8 cellular contexts compared by ENCODE assay signal in the genomic region with DNA sequence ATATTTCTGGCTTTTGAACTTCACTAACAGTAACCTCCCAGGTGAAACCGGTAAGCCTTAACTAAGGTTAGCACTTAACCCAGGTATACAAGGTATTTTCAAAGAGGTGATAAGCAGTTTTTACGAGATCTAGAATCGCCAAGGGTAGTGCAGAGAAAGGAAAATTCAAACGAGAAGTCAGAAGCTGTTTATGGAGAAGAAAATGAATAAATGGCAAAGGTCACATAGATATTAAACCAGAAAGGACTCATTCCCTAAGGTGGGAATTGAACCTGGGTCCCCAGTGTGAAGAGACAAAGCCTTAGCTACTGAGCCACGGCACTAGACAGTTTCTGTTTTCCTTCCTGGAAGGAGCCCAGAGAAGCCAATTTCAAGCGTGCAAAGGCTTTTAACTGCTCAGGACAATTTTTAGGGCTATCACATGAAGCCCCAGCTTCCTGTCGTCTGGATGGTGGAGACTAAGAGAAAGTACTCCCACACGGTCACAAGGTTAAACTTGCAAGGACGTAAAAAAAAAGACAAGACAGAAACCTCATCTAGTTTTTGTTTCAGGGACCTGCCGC. TPM values are rescaled to one million over a fixed set of nuclear protein-coding genes. Genes with fewer than 3 reads are reported as not detected.
A peak's percentile ranks its signal among the peaks of the same experiment; 100 is the strongest.
DNase-seq lines count a peak whose midpoint lies in the region; ATAC-seq and TF ChIP-seq lines count a peak whose summit lies in the region.

No MANE protein-coding gene starts in this region.

- POLR2A ChIA-PET in SK-N-SH (lab: Yijun Ruan, JAX): no interaction called here

- H3K9ac ChIP-seq in SK-N-SH: no peak overlapping the region

- no peak for TF ChIP-seq RAD21 in SK-N-SH (IDR thresholded peaks at IDR 0.05; ENCODE audit: low read length)

- no peaks in the 10 kb centered on the region for H3K27me3 Mint-ChIP-seq in stimulated activated naive CD8-positive, alpha-beta T cell treated with anti-CD3 and anti-CD28 coated beads, Interleukin-15, amount 100 ng/mL, for 72 hours

- peak; percentile 23 to 30 for ATAC-seq in activated CD4-positive, CD25-positive, alpha-beta regulatory T cell treated with anti-CD3 and anti-CD28 coated beads, Interleukin-2, amount 50 U/mL, for 24 hours
- ATAC-seq in stimulated activated naive CD8-positive, alpha-beta T cell treated with anti-CD3 and anti-CD28 coated beads, Interleukin-15, amount 100 ng/mL, for 72 hours: peak; percentile 63
- ATAC-seq in HG02571 (IDR thresholded peaks at IDR 0.05; ENCODE audit: unreplicated experiment): no peak

- CTCF ChIA-PET in SK-N-SH (lab: Yijun Ruan, JAX): no interaction called here

- no peaks in the 10 kb centered on the region for H3K27me3 ChIP-seq in SK-N-SH (ENCODE audit: insufficient read depth)

- TF ChIP-seq CTCF in SK-N-SH (IDR thresholded peaks at IDR 0.05): no peak

- peak overlapping the region; percentile 50 to 74 for H3K4me3 Mint-ChIP-seq in stimulated activated naive CD8-positive, alpha-beta T cell treated with anti-CD3 and anti-CD28 coated beads, Interleukin-15, amount 100 ng/mL, for 72 hours

- H3K4me3 ChIP-seq in SK-N-SH (ENCODE audit: low read depth in 2 of 2, low read length in 1 of 2): no peak overlapping the region

- no peaks in the 10 kb centered on the region for H3K36me3 ChIP-seq in SK-N-SH (replicated peaks in 1 of 2; ENCODE audit: control insufficient read depth in 1 of 2, insufficient read depth in 2 of 2, low read length in 1 of 2)

- WGBS in SK-N-SH (ENCODE audit: low lambda C conversion rate): 73% methylated on average over 10 of the region's 10 CpGs

- no peaks in the 10 kb centered on the region for H4K20me1 ChIP-seq in SK-N-SH (ENCODE audit: insufficient read depth)

- no peak for TF ChIP-seq EP300 in SK-N-SH (IDR thresholded peaks at IDR 0.05; ENCODE audit: borderline replicate concordance in 1 of 2, low read depth in 1 of 2, low read length in 1 of 2)

- no peaks in the 10 kb centered on the region for H3K9me3 Mint-ChIP-seq in stimulated activated naive CD8-positive, alpha-beta T cell treated with anti-CD3 and anti-CD28 coated beads, Interleukin-15, amount 100 ng/mL, for 72 hours

- peak overlapping the region; percentile 90 for H3K27ac Mint-ChIP-seq in stimulated activated naive CD8-positive, alpha-beta T cell treated with anti-CD3 and anti-CD28 coated beads, Interleukin-15, amount 100 ng/mL, for 72 hours

- H3K27ac ChIP-seq in SK-N-SH (ENCODE audit: low read depth in 2 of 2, low read length in 1 of 2): no peak overlapping the region

- no peaks in the 10 kb centered on the region for H3K9me2 ChIP-seq in SK-N-SH

- DNase-seq in activated CD4-positive, CD25-positive, alpha-beta regulatory T cell (lab: John Stamatoyannopoulos, UW): no peak
- DNase-seq in activated CD8-positive, alpha-beta memory T cell treated with anti-CD3 and anti-CD28 coated beads for 48 hours (ENCODE audit: low read depth in 2 of 3, low spot score in 2 of 3): peak in 2 of 3 experiments; percentile 43 to 44
- DNase-seq in iris pigment epithelial cell (ENCODE audit: low read depth) (peak; percentile 54), AG08396 (ENCODE audit: low spot score) (no peak), SK-N-SH (no peak)
- peak; percentile 54 to 65 for DNase-seq in stimulated activated naive CD8-positive, alpha-beta T cell treated with anti-CD3 and anti-CD28 coated beads, Interleukin-15, amount 100 ng/mL, for 72 hours

- no peak overlapping the region for H2AFZ ChIP-seq in SK-N-SH (ENCODE audit: low read depth)

- H3K79me2 ChIP-seq in SK-N-SH (ENCODE audit: insufficient read depth): no peaks in the 10 kb centered on the region; the same call in 1 of the 2 replicates

- peaks cover 42% of the 10 kb centered on the region for H3F3A ChIP-seq in SK-N-SH (replicated peaks; ENCODE audit: insufficient read depth)

- no peak overlapping the region for H3K4me2 ChIP-seq in SK-N-SH

- H3K9me3 ChIP-seq in SK-N-SH: no peaks in the 10 kb centered on the region

- peaks cover 32% of the 10 kb centered on the region in 2 experiments for H3K4me1 ChIP-seq in SK-N-SH (ENCODE audit: control insufficient read depth in 1 of 2, insufficient read depth in 2 of 2, low read depth in 1 of 2, low read length in 1 of 2)

- peaks cover 77% of the 10 kb centered on the region for H3K4me1 Mint-ChIP-seq in stimulated activated naive CD8-positive, alpha-beta T cell treated with anti-CD3 and anti-CD28 coated beads, Interleukin-15, amount 100 ng/mL, for 72 hours

TF ChIP-seq in SK-N-SH, 30 proteins besides CTCF, POLR2A, EP300 and RAD21 (continues in another document):
- TF ChIP-seq SIN3A (IDR thresholded peaks at IDR 0.05; ENCODE audit: borderline replicate concordance, low read depth, low read length) (no peak), TCF12 (IDR thresholded peaks at IDR 0.05) (no peak), TEAD4 (IDR thresholded peaks at IDR 0.05; ENCODE audit: borderline replicate concordance, insufficient read depth) (no peak), CHD2 (IDR thresholded peaks at IDR 0.05; ENCODE audit: low read length, partially characterized antibody) (no peak), PBX3 (IDR thresholded peaks at IDR 0.05) (no peak), TAF1 (IDR thresholded peaks at IDR 0.05; ENCODE audit: borderline replicate concordance, low read depth, low read length) (no peak), EZH2phosphoT487 (IDR thresholded peaks at IDR 0.05; ENCODE audit: borderline replicate concordance, low read depth) (no peak), ELF1 (IDR thresholded peaks at IDR 0.05) (no peak), GABPA (IDR thresholded peaks at IDR 0.05; ENCODE audit: low read depth) (no peak), IRF3 (IDR thresholded peaks at IDR 0.05; ENCODE audit: low read depth, low read length) (no peak), RXRA (IDR thresholded peaks at IDR 0.05; ENCODE audit: borderline replicate concordance, low read depth) (no peak)
- TF ChIP-seq, protein P1, sequence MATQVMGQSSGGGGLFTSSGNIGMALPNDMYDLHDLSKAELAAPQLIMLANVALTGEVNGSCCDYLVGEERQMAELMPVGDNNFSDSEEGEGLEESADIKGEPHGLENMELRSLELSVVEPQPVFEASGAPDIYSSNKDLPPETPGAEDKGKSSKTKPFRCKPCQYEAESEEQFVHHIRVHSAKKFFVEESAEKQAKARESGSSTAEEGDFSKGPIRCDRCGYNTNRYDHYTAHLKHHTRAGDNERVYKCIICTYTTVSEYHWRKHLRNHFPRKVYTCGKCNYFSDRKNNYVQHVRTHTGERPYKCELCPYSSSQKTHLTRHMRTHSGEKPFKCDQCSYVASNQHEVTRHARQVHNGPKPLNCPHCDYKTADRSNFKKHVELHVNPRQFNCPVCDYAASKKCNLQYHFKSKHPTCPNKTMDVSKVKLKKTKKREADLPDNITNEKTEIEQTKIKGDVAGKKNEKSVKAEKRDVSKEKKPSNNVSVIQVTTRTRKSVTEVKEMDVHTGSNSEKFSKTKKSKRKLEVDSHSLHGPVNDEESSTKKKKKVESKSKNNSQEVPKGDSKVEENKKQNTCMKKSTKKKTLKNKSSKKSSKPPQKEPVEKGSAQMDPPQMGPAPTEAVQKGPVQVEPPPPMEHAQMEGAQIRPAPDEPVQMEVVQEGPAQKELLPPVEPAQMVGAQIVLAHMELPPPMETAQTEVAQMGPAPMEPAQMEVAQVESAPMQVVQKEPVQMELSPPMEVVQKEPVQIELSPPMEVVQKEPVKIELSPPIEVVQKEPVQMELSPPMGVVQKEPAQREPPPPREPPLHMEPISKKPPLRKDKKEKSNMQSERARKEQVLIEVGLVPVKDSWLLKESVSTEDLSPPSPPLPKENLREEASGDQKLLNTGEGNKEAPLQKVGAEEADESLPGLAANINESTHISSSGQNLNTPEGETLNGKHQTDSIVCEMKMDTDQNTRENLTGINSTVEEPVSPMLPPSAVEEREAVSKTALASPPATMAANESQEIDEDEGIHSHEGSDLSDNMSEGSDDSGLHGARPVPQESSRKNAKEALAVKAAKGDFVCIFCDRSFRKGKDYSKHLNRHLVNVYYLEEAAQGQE (IDR thresholded peaks at IDR 0.05; ENCODE audit: low read depth, low read length): no peak

RNA-seq across cellular contexts. Expression of gene C1QTNF6, which starts 5.7 kb away (rescaled TPM):
- polyA plus RNA-seq in SK-N-SH (2012; rRNA removed): 47.4 and 47.7 TPM in 2 replicates
- 20.7 and 30.3 TPM in 2 replicates for polyA plus RNA-seq in SK-N-SH (2012; cell fraction: cytosol; rRNA removed)
- polyA plus RNA-seq in SK-N-SH (2012; cell fraction: nucleus; rRNA removed): 103 and 122 TPM in 2 replicates

RNA-seq across cellular contexts. Expression of gene SSTR3, which starts 18.6 kb away (rescaled TPM):
- polyA plus RNA-seq in SK-N-SH (2012; rRNA removed): 0.02 TPM in 1 of 2 replicates, not detected in the other
- polyA plus RNA-seq in SK-N-SH (2012; cell fraction: cytosol; rRNA removed): 0.03 TPM in 2 replicates
- 0.01 and 0.04 TPM in 2 replicates for polyA plus RNA-seq in SK-N-SH (2012; cell fraction: nucleus; rRNA removed)

RNA-seq across cellular contexts. Expression of gene IL2RB, which starts 44.0 kb away (rescaled TPM):
- 0.33 and 0.39 TPM in 2 replicates for polyA plus RNA-seq in SK-N-SH (2012; rRNA removed)
- polyA plus RNA-seq in SK-N-SH (2012; cell fraction: cytosol; rRNA removed): 0.18 and 0.42 TPM in 2 replicates
- 0.42 and 0.60 TPM in 2 replicates for polyA plus RNA-seq in SK-N-SH (2012; cell fraction: nucleus; rRNA removed)

RNA-seq across cellular contexts. Expression of gene RAC2, which starts 50.4 kb away (rescaled TPM):
- 22.6 and 29.9 TPM in 2 replicates for polyA plus RNA-seq in SK-N-SH (2012; rRNA removed)
- polyA plus RNA-seq in SK-N-SH (2012; cell fraction: cytosol; rRNA removed): 14.6 and 19.9 TPM in 2 replicates
- polyA plus RNA-seq in SK-N-SH (2012; cell fraction: nucleus; rRNA removed): 20.3 and 21.2 TPM in 2 replicates

Comparison
In these comparisons a context has a peak if more than half of its experiments do, and no peak if none do; other contexts are left out.
1. DNase-seq: peak in activated CD8-positive, alpha-beta memory T cell treated with anti-CD3 and anti-CD28 coated beads for 48 hours (2 of 3), iris pigment epithelial cell (single experiment) and stimulated activated naive CD8-positive, alpha-beta T cell treated with anti-CD3 and anti-CD28 coated beads, Interleukin-15, amount 100 ng/mL, for 72 hours (2 of 2); none in activated CD4-positive, CD25-positive, alpha-beta regulatory T cell (0 of 4), AG08396 (single experiment) and SK-N-SH (single experiment).